20 cellular contexts compared by ENCODE assay signal in genomic region chr4:120683902-120684540, GRCh38.
DNase-seq lines count a peak whose midpoint lies in the region; ATAC-seq and TF ChIP-seq lines count a peak whose summit lies in the region.
"Had no signal": no experiment of that assay in that cellular context is flagged by ENCODE, and none has a peak within 500 bp of the region (broad histone marks: within the 10 kb centered on the region; RNA-seq: fewer than 3 reads in every experiment).

No MANE protein-coding gene starts in this region.

- H3K27me3 Mint-ChIP-seq in activated T-cell treated with anti-CD3 and anti-CD28 coated beads, Interleukin-2, amount 50 U/mL, for 72 hours (ENCODE audit: low read depth) = peaks cover 3% of the 10 kb centered on the region

- peak overlapping the region; percentile 29 for H3K4me3 ChIP-seq in endocrine pancreas (ENCODE audit: control insufficient read depth, insufficient read depth, low read length)
- H3K4me3 ChIP-seq in upper lobe of left lung = no peak overlapping the region
- no peak overlapping the region for H3K4me3 ChIP-seq in dorsolateral prefrontal cortex
- H3K4me3 ChIP-seq: MG63, SJSA1 had no signal

- intact Hi-C loops in dorsolateral prefrontal cortex (cut with DNase I) = no loop called here

- in situ Hi-C loops in Caki2 (cut with HindIII; ENCODE audit: low pct_unique_long_range_greater_than_20kb, low sequenced_read_pairs) = no loop called here

- H3K9me3 Mint-ChIP-seq in activated T-cell treated with anti-CD3 and anti-CD28 coated beads, Interleukin-2, amount 50 U/mL, for 72 hours = peaks cover 0 to 4% of the 10 kb centered on the region in 2 donors

- H3K27ac ChIP-seq in upper lobe of left lung (no peak overlapping the region), dorsolateral prefrontal cortex (no peak overlapping the region)
- H3K27ac ChIP-seq: HL-60, RWPE1, SJSA1 had no signal

- ATAC-seq in activated T-cell treated with anti-CD3 and anti-CD28 coated beads, Interleukin-2, amount 50 U/mL, for 72 hours (replicated peaks in 1 of 2) = no peak
- no peak for ATAC-seq in upper lobe of left lung (ENCODE audit: low FRiP score in 2 of 2)
- ATAC-seq in stimulated activated naive CD8-positive, alpha-beta T cell treated with anti-CD3 and anti-CD28 coated beads, Interleukin-15, Interleukin-2, amounts not matched to agents 100 U/mL and 50 U/mL, for 24 hours = no peak

- no peaks in the 10 kb centered on the region for H3K36me3 Mint-ChIP-seq in activated T-cell treated with anti-CD3 and anti-CD28 coated beads, Interleukin-2, amount 50 U/mL, for 72 hours (ENCODE audit: insufficient read depth in 2 of 2)

- no peak overlapping the region for H3K4me3 Mint-ChIP-seq in activated T-cell treated with anti-CD3 and anti-CD28 coated beads, Interleukin-2, amount 50 U/mL, for 72 hours
- H3K4me3 Mint-ChIP-seq: CD4-positive, alpha-beta T cell had no signal

- H3K4me1 ChIP-seq in endocrine pancreas (ENCODE audit: control insufficient read depth, insufficient read depth, low read length) (peaks cover 6% of the 10 kb centered on the region), upper lobe of left lung (no peaks in the 10 kb centered on the region)
- H3K4me1 ChIP-seq: SJSA1 had no signal

- no peak overlapping the region for H3K9ac ChIP-seq in endocrine pancreas (ENCODE audit: control insufficient read depth, insufficient read depth, low read length)

- H3K9me3 ChIP-seq in endocrine pancreas (ENCODE audit: control insufficient read depth, low read length) (no peaks in the 10 kb centered on the region), upper lobe of left lung (no peaks in the 10 kb centered on the region)
- H3K9me3 ChIP-seq: MG63, SJSA1 had no signal

- H3K4me1 Mint-ChIP-seq in activated T-cell treated with anti-CD3 and anti-CD28 coated beads, Interleukin-2, amount 50 U/mL, for 72 hours (ENCODE audit: low read depth) = peaks cover 5% of the 10 kb centered on the region

- peak; percentile 77 for DNase-seq in Caki2 (ENCODE audit: low read depth)
- peak; percentile 25 to 53 for DNase-seq in NCI-H526 (lab: John Stamatoyannopoulos, UW)
- DNase-seq in kidney tubule cell (ENCODE audit: low spot score) = peak; percentile 78
- DNase-seq in activated T-cell treated with anti-CD3 and anti-CD28 coated beads, Interleukin-2, amount 50 U/mL, for 72 hours = no peak
- no peak for DNase-seq in upper lobe of left lung
- no peak for DNase-seq in stimulated activated naive CD8-positive, alpha-beta T cell treated with anti-CD3 and anti-CD28 coated beads, Interleukin-15, Interleukin-2, amounts not matched to agents 100 U/mL and 50 U/mL, for 24 hours
- DNase-seq in dorsolateral prefrontal cortex = no peak
- DNase-seq: CD4-positive, alpha-beta T cell; DMS79 treated with DMSO at 0.1 percent for 48 hours; KG1; MG63; NCI-H1105 treated with DMSO at 0.1 percent for 48 hours; NCI-H1930; NCI-H510A treated with DMSO at 0.1 percent for 48 hours; NK-92 treated with Interleukin-12 subunit alpha and Interleukin-12 subunit beta, amount 100 ng/mL, for 24 hours; OCI-M1 had no signal

- H3K27me3 ChIP-seq in endocrine pancreas (ENCODE audit: control insufficient read depth, insufficient read depth, low read length) (no peaks in the 10 kb centered on the region), upper lobe of left lung (no peaks in the 10 kb centered on the region), dorsolateral prefrontal cortex (no peaks in the 10 kb centered on the region)
- H3K27me3 ChIP-seq: MG63, SJSA1 had no signal

- WGBS in upper lobe of left lung, 2 donors = 47 to 50% methylated on average over 6 of the region's 6 CpGs

- H3K36me3 ChIP-seq in endocrine pancreas (ENCODE audit: control insufficient read depth, insufficient read depth, low read length) = no peaks in the 10 kb centered on the region
- H3K36me3 ChIP-seq in upper lobe of left lung = no peaks in the 10 kb centered on the region
- H3K36me3 ChIP-seq: MG63, SJSA1 had no signal

- no peak overlapping the region for H3K27ac Mint-ChIP-seq in activated T-cell treated with anti-CD3 and anti-CD28 coated beads, Interleukin-2, amount 50 U/mL, for 72 hours
- H3K27ac Mint-ChIP-seq: CD4-positive, alpha-beta T cell had no signal

- no peak for TF ChIP-seq EP300 in upper lobe of left lung (IDR thresholded peaks at IDR 0.05)

- no peak for TF ChIP-seq CTCF in upper lobe of left lung (IDR thresholded peaks at IDR 0.05)
- no peak for TF ChIP-seq CTCF in dorsolateral prefrontal cortex (IDR thresholded peaks at IDR 0.05 in 54 of 56, conservative IDR thresholded peaks at IDR 0.05 in 2 of 56; ENCODE audit: low read depth in 1 of 56, partially characterized antibody in 56 of 56)

- TF ChIP-seq POLR2A in upper lobe of left lung (IDR thresholded peaks at IDR 0.05) = no peak

Comparison
In these comparisons a context has a peak if more than half of its experiments do, and no peak if none do; other contexts are left out.
1. DNase-seq: peak in Caki2 (single experiment), NCI-H526 (2 of 2) and kidney tubule cell (single experiment); none in activated T-cell treated with anti-CD3 and anti-CD28 coated beads, Interleukin-2, amount 50 U/mL, for 72 hours (0 of 2), upper lobe of left lung (0 of 2), stimulated activated naive CD8-positive, alpha-beta T cell treated with anti-CD3 and anti-CD28 coated beads, Interleukin-15, Interleukin-2, amounts not matched to agents 100 U/mL and 50 U/mL, for 24 hours (single experiment) and dorsolateral prefrontal cortex (0 of 10).